Comparison of ENCODE assay signal across 18 cellular contexts in genomic region chr5:130277522-130277921, GRCh38.
DNase-seq lines count a peak whose midpoint lies in the region; ATAC-seq and TF ChIP-seq lines count a peak whose summit lies in the region.
"Had no signal": no experiment of that assay in that cellular context is flagged by ENCODE, and none has a peak within 500 bp of the region (broad histone marks: within the 10 kb centered on the region; RNA-seq: fewer than 3 reads in every experiment).

No MANE protein-coding gene starts in this region.

- no peaks in the 10 kb centered on the region for H3K79me2 ChIP-seq in osteoblast (ENCODE audit: insufficient read depth, low read length)

- ATAC-seq in stimulated activated naive CD8-positive, alpha-beta T cell treated with anti-CD3 and anti-CD28 coated beads, Interleukin-15, amount 100 ng/mL, for 72 hours = peak; percentile 40
- ATAC-seq in stimulated activated naive CD8-positive, alpha-beta T cell treated with anti-CD3 and anti-CD28 coated beads, Interleukin-15, Interleukin-2, amounts not matched to agents 100 U/mL and 50 U/mL, for 24 hours = no peak
- peak; percentile 52 for ATAC-seq in stimulated activated memory B cell treated with anti-CD40 and anti-IgM and Interleukin-4, amounts not matched to agents 10 μg/mL and 1 μg/mL and 100 μg/mL, for 72 hours
- no peak for ATAC-seq in HG02840 (IDR thresholded peaks at IDR 0.05; ENCODE audit: low FRiP score, unreplicated experiment)
- no peak for ATAC-seq in GM21737 (IDR thresholded peaks at IDR 0.05; ENCODE audit: unreplicated experiment)
- ATAC-seq: CD8-positive, alpha-beta T cell had no signal

- H4K20me1 ChIP-seq in osteoblast (ENCODE audit: insufficient read depth, low read length) = no peaks in the 10 kb centered on the region
- H4K20me1 ChIP-seq: BLaER1 had no signal

- no peaks in the 10 kb centered on the region for H3K36me3 Mint-ChIP-seq in stimulated activated memory B cell treated with anti-CD40 and anti-IgM and Interleukin-4, amounts not matched to agents 10 μg/mL and 1 μg/mL and 100 μg/mL, for 72 hours
- H3K36me3 Mint-ChIP-seq: CD4-positive, CD25-positive, alpha-beta regulatory T cell; CD8-positive, alpha-beta T cell had no signal

- no peaks in the 10 kb centered on the region for H3K27me3 Mint-ChIP-seq in stimulated activated naive CD8-positive, alpha-beta T cell treated with anti-CD3 and anti-CD28 coated beads, Interleukin-15, amount 100 ng/mL, for 72 hours
- H3K27me3 Mint-ChIP-seq in stimulated activated memory B cell treated with anti-CD40 and anti-IgM and Interleukin-4, amounts not matched to agents 10 μg/mL and 1 μg/mL and 100 μg/mL, for 72 hours = no peaks in the 10 kb centered on the region
- H3K27me3 Mint-ChIP-seq: B cell; CD4-positive, CD25-positive, alpha-beta regulatory T cell had no signal

- no peak overlapping the region for H3K27ac Mint-ChIP-seq in stimulated activated naive CD8-positive, alpha-beta T cell treated with anti-CD3 and anti-CD28 coated beads, Interleukin-15, amount 100 ng/mL, for 72 hours
- no peak overlapping the region for H3K27ac Mint-ChIP-seq in stimulated activated memory B cell treated with anti-CD40 and anti-IgM and Interleukin-4, amounts not matched to agents 10 μg/mL and 1 μg/mL and 100 μg/mL, for 72 hours
- H3K27ac Mint-ChIP-seq: B cell; CD4-positive, CD25-positive, alpha-beta regulatory T cell; CD8-positive, alpha-beta T cell had no signal

- H3K36me3 ChIP-seq in osteoblast (ENCODE audit: insufficient read depth, low read length) = no peaks in the 10 kb centered on the region
- H3K36me3 ChIP-seq: BLaER1 had no signal

- no peak for DNase-seq in stimulated activated naive CD8-positive, alpha-beta T cell treated with anti-CD3 and anti-CD28 coated beads, Interleukin-15, amount 100 ng/mL, for 72 hours
- DNase-seq in stimulated activated naive CD8-positive, alpha-beta T cell treated with anti-CD3 and anti-CD28 coated beads, Interleukin-15, Interleukin-2, amounts not matched to agents 100 U/mL and 50 U/mL, for 24 hours = no peak
- DNase-seq in osteoblast (ENCODE audit: insufficient read length, low spot score, missing footprints) = peak; percentile 3
- DNase-seq: Caco-2; CD4-positive, CD25-positive, alpha-beta regulatory T cell; CD8-positive, alpha-beta T cell; DMS153; EL; GDM1; GOT3; HCEC 1CT had no signal

- no peak for TF ChIP-seq CTCF in osteoblast (IDR thresholded peaks at IDR 0.05; ENCODE audit: extremely low read depth, low read depth, low read length)

- no peaks in the 10 kb centered on the region for H3K4me1 Mint-ChIP-seq in stimulated activated naive CD8-positive, alpha-beta T cell treated with anti-CD3 and anti-CD28 coated beads, Interleukin-15, amount 100 ng/mL, for 72 hours
- no peaks in the 10 kb centered on the region for H3K4me1 Mint-ChIP-seq in stimulated activated memory B cell treated with anti-CD40 and anti-IgM and Interleukin-4, amounts not matched to agents 10 μg/mL and 1 μg/mL and 100 μg/mL, for 72 hours
- H3K4me1 Mint-ChIP-seq: B cell; CD4-positive, CD25-positive, alpha-beta regulatory T cell had no signal

- no peak overlapping the region for H2AFZ ChIP-seq in osteoblast (ENCODE audit: low read length)

- H3K4me2 ChIP-seq in osteoblast (ENCODE audit: insufficient read depth, low read length) = no peak overlapping the region
- H3K4me2 ChIP-seq: BLaER1 had no signal

- H3K27me3 ChIP-seq in osteoblast (ENCODE audit: insufficient read depth, low read length) = no peaks in the 10 kb centered on the region
- H3K27me3 ChIP-seq: BLaER1 had no signal

- H3K4me3 Mint-ChIP-seq in stimulated activated naive CD8-positive, alpha-beta T cell treated with anti-CD3 and anti-CD28 coated beads, Interleukin-15, amount 100 ng/mL, for 72 hours = no peak overlapping the region
- no peak overlapping the region for H3K4me3 Mint-ChIP-seq in stimulated activated memory B cell treated with anti-CD40 and anti-IgM and Interleukin-4, amounts not matched to agents 10 μg/mL and 1 μg/mL and 100 μg/mL, for 72 hours
- H3K4me3 Mint-ChIP-seq: B cell; CD4-positive, CD25-positive, alpha-beta regulatory T cell; CD8-positive, alpha-beta T cell had no signal

- H3K9me3 Mint-ChIP-seq in stimulated activated naive CD8-positive, alpha-beta T cell treated with anti-CD3 and anti-CD28 coated beads, Interleukin-15, amount 100 ng/mL, for 72 hours = no peaks in the 10 kb centered on the region
- no peaks in the 10 kb centered on the region for H3K9me3 Mint-ChIP-seq in stimulated activated memory B cell treated with anti-CD40 and anti-IgM and Interleukin-4, amounts not matched to agents 10 μg/mL and 1 μg/mL and 100 μg/mL, for 72 hours
- H3K9me3 Mint-ChIP-seq: CD8-positive, alpha-beta T cell had no signal

- no peak overlapping the region for H3K4me3 ChIP-seq in osteoblast (ENCODE audit: insufficient read depth, low read length)
- H3K4me3 ChIP-seq: BLaER1 had no signal

- peaks cover 22% of the 10 kb centered on the region for H3K4me1 ChIP-seq in osteoblast (ENCODE audit: insufficient read depth, low read length)
- H3K4me1 ChIP-seq: BLaER1, Caco-2 had no signal

- H3K27ac ChIP-seq in osteoblast (ENCODE audit: low read depth, low read length) = no peak overlapping the region
- H3K27ac ChIP-seq: 22Rv1, BLaER1, C4-2B had no signal

- H3K9me3 ChIP-seq in osteoblast (ENCODE audit: low read depth, low read length) = no peaks in the 10 kb centered on the region
- H3K9me3 ChIP-seq: BLaER1, Caco-2 had no signal

Comparison
In these comparisons a context has a peak if more than half of its experiments do, and no peak if none do; other contexts are left out.
1. ATAC-seq: peak in stimulated activated naive CD8-positive, alpha-beta T cell treated with anti-CD3 and anti-CD28 coated beads, Interleukin-15, amount 100 ng/mL, for 72 hours (single experiment) and stimulated activated memory B cell treated with anti-CD40 and anti-IgM and Interleukin-4, amounts not matched to agents 10 μg/mL and 1 μg/mL and 100 μg/mL, for 72 hours (single experiment); none in stimulated activated naive CD8-positive, alpha-beta T cell treated with anti-CD3 and anti-CD28 coated beads, Interleukin-15, Interleukin-2, amounts not matched to agents 100 U/mL and 50 U/mL, for 24 hours (single experiment), HG02840 (single experiment) and GM21737 (single experiment).